In the genomic region with DNA sequence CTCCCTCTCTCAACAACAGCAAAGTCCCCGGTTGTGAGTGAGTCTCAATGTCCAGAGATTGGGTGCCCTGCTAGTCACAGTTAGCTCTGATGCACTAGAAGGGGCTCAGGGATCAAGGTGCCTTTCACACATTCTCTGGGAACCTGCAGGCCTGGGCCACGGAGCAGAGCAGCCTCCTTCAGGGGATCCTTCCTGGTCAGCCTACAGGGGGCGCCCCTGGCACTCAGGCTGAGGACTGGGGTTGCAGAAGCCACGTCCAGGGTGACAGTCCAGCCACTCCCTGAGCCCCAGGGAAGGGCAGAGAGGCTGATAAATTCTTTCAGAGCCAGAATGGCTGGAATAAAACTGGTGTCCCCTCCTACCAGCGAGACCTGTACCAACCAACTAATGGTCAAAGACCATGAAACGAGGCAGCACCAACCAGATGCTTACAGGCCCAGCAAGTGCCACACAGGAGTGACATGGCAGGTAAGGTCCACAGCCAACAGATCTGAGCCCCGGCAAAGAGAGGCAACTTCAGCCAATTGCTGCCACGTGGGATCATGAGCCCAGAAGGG, we compare ENCODE assay signal across 1 cellular context.
TF ChIP-seq lines count a peak whose summit lies in the region.

No MANE protein-coding gene starts in this region.

TF ChIP-seq in HepG2, 621 proteins besides CTCF, POLR2A, EP300 and RAD21 (continued from another document and continues in another):
- TF ChIP-seq THAP9 (CRISPR knock-in tag; IDR thresholded peaks at IDR 0.05; ENCODE audit: borderline replicate concordance) (0 out of 2 replicates have a peak, but pooled peaks have one; percentile 17), PITX1 (CRISPR knock-in tag; IDR thresholded peaks at IDR 0.05) (peak; percentile 31; the same call in 1 of the 2 replicates), SKI (IDR thresholded peaks at IDR 0.05; ENCODE audit: partially characterized antibody) (no peak), RXRB (CRISPR knock-in tag; IDR thresholded peaks at IDR 0.05; ENCODE audit: borderline replicate concordance) (peak; percentile 31; the same call in 1 of the 2 replicates), CBX5 (CRISPR knock-in tag; IDR thresholded peaks at IDR 0.05; ENCODE audit: borderline replicate concordance) (peak; percentile 55; the same call in 1 of the 2 replicates), ZNF362 (CRISPR knock-in tag; IDR thresholded peaks at IDR 0.05; ENCODE audit: borderline replicate concordance) (peak; percentile 77; the same call in 1 of the 2 replicates), KLF16 (CRISPR knock-in tag; IDR thresholded peaks at IDR 0.05) (0 out of 4 replicates have a peak, but pooled peaks of 1 of the 2 experiments have one; percentile 20), ZNF512B (CRISPR knock-in tag; IDR thresholded peaks at IDR 0.05; ENCODE audit: borderline replicate concordance) (no peak), ZFP82 (CRISPR knock-in tag; IDR thresholded peaks at IDR 0.05; ENCODE audit: borderline replicate concordance) (no peak), ZNF782 (CRISPR knock-in tag; IDR thresholded peaks at IDR 0.05; ENCODE audit: borderline replicate concordance) (peak; percentile 55; the same call in 1 of the 2 replicates), ZNF382 (CRISPR knock-in tag; IDR thresholded peaks at IDR 0.05; ENCODE audit: borderline replicate concordance) (no peak), MTF2 (CRISPR knock-in tag; IDR thresholded peaks at IDR 0.05; ENCODE audit: borderline replicate concordance) (no peak), HOXD1 (CRISPR knock-in tag; IDR thresholded peaks at IDR 0.05) (no peak), POLR2G (IDR thresholded peaks at IDR 0.05; ENCODE audit: low read depth, low read length) (peak; percentile 36; the same call in 1 of the 2 replicates), NRL (CRISPR knock-in tag; IDR thresholded peaks at IDR 0.05; ENCODE audit: borderline replicate concordance) (peak; percentile 16; the same call in 1 of the 2 replicates), ZNF878 (CRISPR knock-in tag; IDR thresholded peaks at IDR 0.05) (no peak), NR2C2 (CRISPR knock-in tag; IDR thresholded peaks at IDR 0.05; ENCODE audit: borderline replicate concordance) (no peak), POGZ (CRISPR knock-in tag; IDR thresholded peaks at IDR 0.05) (peak; percentile 49; the same call in 1 of the 2 replicates), ZSCAN9 (CRISPR knock-in tag; IDR thresholded peaks at IDR 0.05; ENCODE audit: borderline replicate concordance) (0 out of 2 replicates have a peak, but pooled peaks have one; percentile 71), MYNN (CRISPR knock-in tag; IDR thresholded peaks at IDR 0.05; ENCODE audit: low read depth) (no peak), ZNF768 (CRISPR knock-in tag; IDR thresholded peaks at IDR 0.05) (peak; percentile 58; the same call in 1 of the 2 replicates), HOXA5 (CRISPR knock-in tag; IDR thresholded peaks at IDR 0.05) (peak; percentile 17; the same call in 1 of the 2 replicates), SRF (IDR thresholded peaks at IDR 0.05; ENCODE audit: low read depth, low read length) (0 out of 2 replicates have a peak, but pooled peaks have one; percentile 9), ZNF710 (CRISPR knock-in tag; IDR thresholded peaks at IDR 0.05; ENCODE audit: borderline replicate concordance) (0 out of 2 replicates have a peak, but pooled peaks have one; percentile 55), MXI1 (IDR thresholded peaks at IDR 0.05; ENCODE audit: borderline replicate concordance, low read depth, low read length) (peak; percentile 36; the same call in 1 of the 3 replicates), SNRNP70 (IDR thresholded peaks at IDR 0.05; ENCODE audit: low read depth, low read length) (no peak), SP2 (CRISPR knock-in tag; IDR thresholded peaks at IDR 0.05) (no peak), PLRG1 (conservative IDR thresholded peaks at IDR 0.05) (no peak), KLF9 (CRISPR knock-in tag; IDR thresholded peaks at IDR 0.05; ENCODE audit: low read depth) (no peak), SAP130 (CRISPR knock-in tag; IDR thresholded peaks at IDR 0.05; ENCODE audit: low read depth) (peak; percentile 37; the same call in 1 of the 2 replicates), NR3C1 (CRISPR knock-in tag; IDR thresholded peaks at IDR 0.05) (no peak), ZNF501 (CRISPR knock-in tag; IDR thresholded peaks at IDR 0.05) (peak; percentile 62; the same call in 1 of the 2 replicates), THRA (CRISPR knock-in tag; IDR thresholded peaks at IDR 0.05; ENCODE audit: borderline replicate concordance) (peak; percentile 33; the same call in 1 of the 2 replicates)
- TF ChIP-seq, protein P1, sequence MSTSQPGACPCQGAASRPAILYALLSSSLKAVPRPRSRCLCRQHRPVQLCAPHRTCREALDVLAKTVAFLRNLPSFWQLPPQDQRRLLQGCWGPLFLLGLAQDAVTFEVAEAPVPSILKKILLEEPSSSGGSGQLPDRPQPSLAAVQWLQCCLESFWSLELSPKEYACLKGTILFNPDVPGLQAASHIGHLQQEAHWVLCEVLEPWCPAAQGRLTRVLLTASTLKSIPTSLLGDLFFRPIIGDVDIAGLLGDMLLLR (CRISPR knock-in tag; IDR thresholded peaks at IDR 0.05), result peak; percentile 59; the same call in 1 of the 2 replicates
- TF ChIP-seq, protein P2, sequence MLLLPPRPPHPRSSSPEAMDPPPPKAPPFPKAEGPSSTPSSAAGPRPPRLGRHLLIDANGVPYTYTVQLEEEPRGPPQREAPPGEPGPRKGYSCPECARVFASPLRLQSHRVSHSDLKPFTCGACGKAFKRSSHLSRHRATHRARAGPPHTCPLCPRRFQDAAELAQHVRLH (CRISPR knock-in tag; IDR thresholded peaks at IDR 0.05; ENCODE audit: borderline replicate concordance, low read depth), result 0 out of 2 replicates have a peak, but pooled peaks have one; percentile 45
- TF ChIP-seq, protein P3, sequence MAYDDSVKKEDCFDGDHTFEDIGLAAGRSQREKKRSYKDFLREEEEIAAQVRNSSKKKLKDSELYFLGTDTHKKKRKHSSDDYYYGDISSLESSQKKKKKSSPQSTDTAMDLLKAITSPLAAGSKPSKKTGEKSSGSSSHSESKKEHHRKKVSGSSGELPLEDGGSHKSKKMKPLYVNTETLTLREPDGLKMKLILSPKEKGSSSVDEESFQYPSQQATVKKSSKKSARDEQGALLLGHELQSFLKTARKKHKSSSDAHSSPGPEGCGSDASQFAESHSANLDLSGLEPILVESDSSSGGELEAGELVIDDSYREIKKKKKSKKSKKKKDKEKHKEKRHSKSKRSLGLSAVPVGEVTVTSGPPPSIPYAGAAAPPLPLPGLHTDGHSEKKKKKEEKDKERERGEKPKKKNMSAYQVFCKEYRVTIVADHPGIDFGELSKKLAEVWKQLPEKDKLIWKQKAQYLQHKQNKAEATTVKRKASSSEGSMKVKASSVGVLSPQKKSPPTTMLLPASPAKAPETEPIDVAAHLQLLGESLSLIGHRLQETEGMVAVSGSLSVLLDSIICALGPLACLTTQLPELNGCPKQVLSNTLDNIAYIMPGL (CRISPR knock-in tag; IDR thresholded peaks at IDR 0.05; ENCODE audit: borderline replicate concordance in 1 of 2, low read depth in 1 of 2), result peak; percentile 52 to 56; a peak in 3 of 4 replicates
- TF ChIP-seq, protein P4, sequence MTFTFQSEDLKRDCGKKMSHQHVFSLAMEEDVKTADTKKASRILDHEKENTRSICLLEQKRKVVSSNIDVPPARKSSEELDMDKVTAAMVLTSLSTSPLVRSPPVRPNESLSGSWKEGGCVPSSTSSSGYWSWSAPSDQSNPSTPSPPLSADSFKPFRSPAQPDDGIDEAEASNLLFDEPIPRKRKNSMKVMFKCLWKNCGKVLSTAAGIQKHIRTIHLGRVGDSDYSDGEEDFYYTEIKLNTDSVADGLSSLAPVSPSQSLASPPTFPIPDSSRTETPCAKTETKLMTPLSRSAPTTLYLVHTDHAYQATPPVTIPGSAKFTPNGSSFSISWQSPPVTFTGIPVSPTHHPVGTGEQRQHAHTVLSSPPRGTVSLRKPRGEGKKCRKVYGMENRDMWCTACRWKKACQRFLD (CRISPR knock-in tag; IDR thresholded peaks at IDR 0.05; ENCODE audit: borderline replicate concordance), result 0 out of 2 replicates have a peak, but pooled peaks have one; percentile 35
- TF ChIP-seq, protein P5, sequence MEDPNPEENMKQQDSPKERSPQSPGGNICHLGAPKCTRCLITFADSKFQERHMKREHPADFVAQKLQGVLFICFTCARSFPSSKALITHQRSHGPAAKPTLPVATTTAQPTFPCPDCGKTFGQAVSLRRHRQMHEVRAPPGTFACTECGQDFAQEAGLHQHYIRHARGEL (CRISPR knock-in tag; IDR thresholded peaks at IDR 0.05), result 0 out of 2 replicates have a peak, but pooled peaks have one; percentile 52
- TF ChIP-seq, protein P6, sequence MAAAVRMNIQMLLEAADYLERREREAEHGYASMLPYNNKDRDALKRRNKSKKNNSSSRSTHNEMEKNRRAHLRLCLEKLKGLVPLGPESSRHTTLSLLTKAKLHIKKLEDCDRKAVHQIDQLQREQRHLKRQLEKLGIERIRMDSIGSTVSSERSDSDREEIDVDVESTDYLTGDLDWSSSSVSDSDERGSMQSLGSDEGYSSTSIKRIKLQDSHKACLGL (CRISPR knock-in tag; IDR thresholded peaks at IDR 0.05), result peak; percentile 32; the same call in 1 of the 2 replicates
